10 cellular contexts compared by ENCODE assay signal in the genomic region with DNA sequence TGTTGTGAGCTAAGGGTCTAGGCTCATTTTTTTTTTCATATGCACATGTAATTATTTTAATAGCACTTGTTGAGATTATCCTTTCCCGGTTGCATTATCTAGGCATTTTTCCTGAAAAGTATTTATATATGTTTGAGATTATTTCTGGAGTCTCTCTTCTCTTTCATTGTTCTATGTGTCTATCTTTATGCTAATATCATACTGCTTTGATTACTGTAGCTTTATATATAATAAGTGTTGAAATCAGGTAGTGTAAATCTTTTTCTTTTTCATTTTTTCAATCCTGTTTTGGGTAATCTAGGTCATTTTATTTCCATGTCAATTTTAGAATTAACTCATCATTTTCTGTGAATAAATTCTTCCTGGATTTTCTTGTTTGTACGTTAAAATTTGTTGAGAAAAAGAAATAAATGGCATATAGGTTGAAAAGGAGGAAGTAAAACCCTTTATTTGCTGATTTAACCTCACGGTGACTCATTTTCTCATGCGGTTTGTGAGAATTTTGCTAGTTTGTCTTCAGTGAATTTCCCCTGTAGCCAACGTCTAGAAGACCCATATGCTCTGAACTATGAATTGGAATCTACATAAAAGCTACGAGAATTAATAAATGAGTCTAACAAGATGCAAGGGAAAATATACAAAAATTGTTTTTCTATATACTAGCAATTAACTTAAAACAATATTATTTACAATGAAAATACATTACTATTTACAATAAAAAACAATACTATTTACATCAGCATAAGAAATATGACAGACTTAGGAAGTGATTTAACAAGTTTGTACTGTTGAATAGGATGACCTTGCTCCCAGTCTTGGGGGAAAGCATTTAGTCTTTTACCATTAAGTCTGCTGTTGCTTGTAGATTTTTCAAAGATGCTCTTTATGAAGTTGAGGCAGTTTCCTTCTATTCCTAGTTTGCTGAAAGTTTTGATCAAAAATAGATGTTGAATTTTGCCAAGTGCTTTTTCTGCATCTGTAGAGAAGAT. TPM values are rescaled to one million over a fixed set of nuclear protein-coding genes. Genes with fewer than 3 reads are reported as not detected.
DNase-seq lines count a peak whose midpoint lies in the region; ATAC-seq and TF ChIP-seq lines count a peak whose summit lies in the region.
"Had no signal": no experiment of that assay in that cellular context is flagged by ENCODE, and none has a peak within 500 bp of the region (broad histone marks: within the 10 kb centered on the region; RNA-seq: fewer than 3 reads in every experiment).

No MANE protein-coding gene starts in this region.

- peak; percentile 97 for ATAC-seq in GM19035 (IDR thresholded peaks at IDR 0.05; ENCODE audit: unreplicated experiment)
- ATAC-seq in HG02678 (IDR thresholded peaks at IDR 0.05; ENCODE audit: unreplicated experiment): peak; percentile 94

- peak; percentile 63 for DNase-seq in KG1 (lab: John Stamatoyannopoulos, UW)
- peak; percentile 10 for DNase-seq in kidney tubule cell (ENCODE audit: low spot score)
- no peak for DNase-seq in central memory CD4-positive, alpha-beta T cell
- DNase-seq in activated gamma-delta T cell (lab: John Stamatoyannopoulos, UW): no peak
- DNase-seq in esophagus squamous epithelium (lab: John Stamatoyannopoulos, UW): no peak
- DNase-seq: mesendoderm; NCI-H2171; stimulated activated CD4-positive, alpha-beta T cell treated with anti-CD3 and anti-CD28 coated beads, Interleukin-4, amount 100 ng/mL, for 1 hour had no signal

- no peak for TF ChIP-seq CTCF in esophagus squamous epithelium (IDR thresholded peaks at IDR 0.05)

- intact Hi-C loops in esophagus squamous epithelium (cut with DNase I): no loop called here

- no peak overlapping the region for H3K4me3 ChIP-seq in esophagus squamous epithelium

- H3K9me3 ChIP-seq in esophagus squamous epithelium: no peaks in the 10 kb centered on the region

- H3K36me3 ChIP-seq in esophagus squamous epithelium: no peaks in the 10 kb centered on the region

- H3K4me1 ChIP-seq in esophagus squamous epithelium: no peaks in the 10 kb centered on the region

- no peaks in the 10 kb centered on the region for H3K27me3 ChIP-seq in esophagus squamous epithelium

- 44 to 52% methylated on average over 6 of the region's 6 CpGs for WGBS in esophagus squamous epithelium, 2 donors

- no peak overlapping the region for H3K27ac ChIP-seq in esophagus squamous epithelium

- TF ChIP-seq POLR2A in esophagus squamous epithelium (IDR thresholded peaks at IDR 0.05): no peak

RNA-seq across cellular contexts. Expression of gene SYT16, which starts 54.7 kb away (rescaled TPM):
- total RNA-seq in esophagus squamous epithelium: 1 to 10 TPM in 1 of 4 donors, under 1 TPM in 2, not detected in 1; 0.04 to 2.1 (median 0.09) TPM

Comparison
In these comparisons a context has a peak if more than half of its experiments do, and no peak if none do; other contexts are left out.
1. DNase-seq: peak in KG1 (single experiment) and kidney tubule cell (single experiment); none in central memory CD4-positive, alpha-beta T cell (single experiment), activated gamma-delta T cell (single experiment) and esophagus squamous epithelium (single experiment).